ENCODE assay signal across 10 cellular contexts in the genomic region with DNA sequence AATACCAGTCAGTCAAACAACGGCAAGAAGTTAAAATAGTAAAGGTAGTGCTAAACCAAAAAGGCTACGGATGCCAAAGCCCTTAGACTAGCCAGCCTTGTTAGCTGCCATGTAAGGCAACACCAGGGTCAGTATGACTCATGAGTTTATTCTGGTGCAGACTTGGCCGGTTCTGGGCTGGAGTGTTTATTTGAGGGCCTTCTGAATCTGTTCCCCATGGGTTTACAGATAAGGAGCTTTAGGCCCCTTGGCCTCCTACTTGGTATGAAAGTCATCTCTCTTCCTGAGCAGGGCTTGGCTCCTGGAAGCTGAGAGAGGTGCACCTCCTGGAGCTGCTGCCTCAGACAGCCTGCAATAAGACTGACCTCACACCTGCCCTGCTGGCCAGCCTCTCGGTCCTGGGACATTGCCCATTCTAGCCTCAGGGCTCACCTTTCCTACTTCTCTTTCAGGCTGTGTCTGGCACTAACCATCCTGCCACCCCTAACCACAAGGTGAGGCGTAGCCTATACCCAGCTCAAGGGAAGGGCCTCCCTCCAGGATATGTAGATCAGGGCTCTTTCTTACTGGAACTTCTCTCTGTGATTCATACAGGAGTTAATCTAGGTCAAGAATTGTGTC. TPM values are rescaled to one million over a fixed set of nuclear protein-coding genes. Genes with fewer than 3 reads are reported as not detected.
DNase-seq lines count a peak whose midpoint lies in the region; TF ChIP-seq lines count a peak whose summit lies in the region.
"Had no signal": no experiment of that assay in that cellular context is flagged by ENCODE, and none has a peak within 500 bp of the region (broad histone marks: within the 10 kb centered on the region; RNA-seq: fewer than 3 reads in every experiment).

No MANE protein-coding gene starts in this region.

- H3K27ac Mint-ChIP-seq in Calu3 (ENCODE audit: unreplicated experiment): peak overlapping the region; percentile 76
- H3K27ac Mint-ChIP-seq in activated CD4-positive, alpha-beta memory T cell treated with anti-CD3 and anti-CD28 coated beads for 36 hours: no peak overlapping the region
- no peak overlapping the region for H3K27ac Mint-ChIP-seq in activated naive CD8-positive, alpha-beta T cell treated with anti-CD3 and anti-CD28 coated beads for 36 hours

- intact Hi-C loops in Calu3 (cut with micrococcal nuclease; ENCODE audit: unreplicated experiment): loop anchor here (1.0 kb wide), 2 partner anchors 21 to 48 kb away; partner anchors contain the start of gene RPL39L
- intact Hi-C loops in activated CD4-positive, alpha-beta memory T cell treated with anti-CD3 and anti-CD28 coated beads for 36 hours (cut with micrococcal nuclease): no loop called here

- BruUV-seq in Calu3 (replicated peaks; lab: Mats Ljungman, UMichigan): no TSS peak

- H3K4me3 ChIP-seq in muscle layer of duodenum (ENCODE audit: low read depth in 1 of 2, low read length in 2 of 2): peak overlapping the region in 1 of 2 donors; percentile 0

- H3K36me3 ChIP-seq in muscle layer of duodenum (ENCODE audit: control insufficient read depth in 1 of 2, insufficient read depth in 2 of 2, low read length in 2 of 2): no peaks in the 10 kb centered on the region

- H3K9me3 Mint-ChIP-seq in Calu3 (ENCODE audit: low read depth, unreplicated experiment): peaks cover 3% of the 10 kb centered on the region
- H3K9me3 Mint-ChIP-seq in activated CD4-positive, alpha-beta memory T cell treated with anti-CD3 and anti-CD28 coated beads for 36 hours: no peaks in the 10 kb centered on the region
- H3K9me3 Mint-ChIP-seq in activated naive CD8-positive, alpha-beta T cell treated with anti-CD3 and anti-CD28 coated beads for 36 hours: no peaks in the 10 kb centered on the region

- H3K4me1 ChIP-seq in muscle layer of duodenum (ENCODE audit: control insufficient read depth in 1 of 2, insufficient read depth in 2 of 2, low read length in 2 of 2): peaks cover 0 to 14% of the 10 kb centered on the region in 2 donors

- H3K27me3 ChIP-seq in muscle layer of duodenum (ENCODE audit: low read depth, low read length): no peaks in the 10 kb centered on the region

- H3K4me1 Mint-ChIP-seq in Calu3 (ENCODE audit: low read depth, unreplicated experiment): peaks cover 51% of the 10 kb centered on the region
- H3K4me1 Mint-ChIP-seq in activated CD4-positive, alpha-beta memory T cell treated with anti-CD3 and anti-CD28 coated beads for 36 hours (ENCODE audit: low read depth): no peaks in the 10 kb centered on the region
- H3K4me1 Mint-ChIP-seq in activated naive CD8-positive, alpha-beta T cell treated with anti-CD3 and anti-CD28 coated beads for 36 hours: peaks cover 3% of the 10 kb centered on the region

- peak overlapping the region; percentile 9 for H3K4me3 Mint-ChIP-seq in Calu3 (ENCODE audit: low read depth, unreplicated experiment)
- no peak overlapping the region for H3K4me3 Mint-ChIP-seq in activated CD4-positive, alpha-beta memory T cell treated with anti-CD3 and anti-CD28 coated beads for 36 hours
- H3K4me3 Mint-ChIP-seq in activated naive CD8-positive, alpha-beta T cell treated with anti-CD3 and anti-CD28 coated beads for 36 hours: no peak overlapping the region

- no peaks in the 10 kb centered on the region for H3K9me3 ChIP-seq in muscle layer of duodenum (ENCODE audit: control insufficient read depth in 1 of 2, low read length in 2 of 2)

- H3K27me3 Mint-ChIP-seq in Calu3 (ENCODE audit: unreplicated experiment): no peaks in the 10 kb centered on the region
- peaks cover 23% of the 10 kb centered on the region for H3K27me3 Mint-ChIP-seq in activated CD4-positive, alpha-beta memory T cell treated with anti-CD3 and anti-CD28 coated beads for 36 hours
- peaks cover 18% of the 10 kb centered on the region for H3K27me3 Mint-ChIP-seq in activated naive CD8-positive, alpha-beta T cell treated with anti-CD3 and anti-CD28 coated beads for 36 hours

- no peak for TF ChIP-seq CTCF in Calu3 (IDR thresholded peaks at IDR 0.05; ENCODE audit: unreplicated experiment)

- peak; percentile 86 for DNase-seq in Calu3
- DNase-seq in LHCN-M2 (ENCODE audit: low read depth): peak; percentile 62
- DNase-seq in erythroblast (lab: John Stamatoyannopoulos, UW): peak; percentile 6 to 26
- DNase-seq in activated CD4-positive, alpha-beta memory T cell treated with anti-CD3 and anti-CD28 coated beads for 36 hours: no peak
- DNase-seq in activated naive CD8-positive, alpha-beta T cell treated with anti-CD3 and anti-CD28 coated beads for 36 hours: no peak
- DNase-seq in midbrain (lab: John Stamatoyannopoulos, UW): no peak
- no peak for DNase-seq in activated CD4-positive, alpha-beta T cell treated with anti-CD3 and anti-CD28 coated beads for 1 hour
- DNase-seq: effector CD4-positive, alpha-beta T cell; GF-D8 had no signal

- H3K36me3 Mint-ChIP-seq in Calu3 (ENCODE audit: insufficient read depth, unreplicated experiment): no peaks in the 10 kb centered on the region
- H3K36me3 Mint-ChIP-seq in activated CD4-positive, alpha-beta memory T cell treated with anti-CD3 and anti-CD28 coated beads for 36 hours: no peaks in the 10 kb centered on the region
- no peaks in the 10 kb centered on the region for H3K36me3 Mint-ChIP-seq in activated naive CD8-positive, alpha-beta T cell treated with anti-CD3 and anti-CD28 coated beads for 36 hours

- CTCF ChIA-PET in Calu3 (lab: Charles Lee): interaction anchor here (0.5 to 2.0 kb wide), 14 partner anchors 16 to 493 kb away, joined by 3 to 27 read pairs (median 6); partner anchors contain the start of gene RPL39L
- CTCF ChIA-PET in activated CD4-positive, alpha-beta memory T cell treated with anti-CD3 and anti-CD28 coated beads for 36 hours (lab: Charles Lee): interaction anchor here (1.5 kb wide), 1 partner anchor 33 kb away, joined by 5 read pairs; no protein-coding TSS in a partner anchor

- peak overlapping the region; percentile 74 for H3K27ac ChIP-seq in muscle layer of duodenum (ENCODE audit: low read length)

- POLR2A ChIA-PET in activated CD4-positive, alpha-beta memory T cell treated with anti-CD3 and anti-CD28 coated beads for 36 hours (lab: Charles Lee): no interaction called here

- TF ChIP-seq POLR2A in erythroblast (IDR thresholded peaks at IDR 0.05; ENCODE audit: low read length): no peak

RNA-seq across cellular contexts. Expression of gene RTP1, which starts 10.4 kb away (rescaled TPM):
- total RNA-seq in Calu3 (2022) (not detected in 2 replicates), LHCN-M2 (2014; rRNA removed) (not detected in 2 replicates)
- polyA plus RNA-seq in LHCN-M2 (2012): not detected
- not detected for total RNA-seq in activated CD4-positive, alpha-beta memory T cell treated with anti-CD3 and anti-CD28 coated beads for 36 hours
- not detected for total RNA-seq in activated naive CD8-positive, alpha-beta T cell treated with anti-CD3 and anti-CD28 coated beads for 36 hours

RNA-seq across cellular contexts. Expression of gene RPL39L, which starts 47.6 kb away (rescaled TPM):
- total RNA-seq in Calu3 (2022): 27.2 and 31.8 TPM in 2 replicates
- 11.9 and 23.9 TPM in 2 replicates for total RNA-seq in LHCN-M2 (2014; rRNA removed)
- 18.2 TPM for polyA plus RNA-seq in LHCN-M2 (2012)
- total RNA-seq in activated CD4-positive, alpha-beta memory T cell treated with anti-CD3 and anti-CD28 coated beads for 36 hours: 10 to 100 TPM; 22.5 to 25.2 TPM
- total RNA-seq in activated naive CD8-positive, alpha-beta T cell treated with anti-CD3 and anti-CD28 coated beads for 36 hours: 10 to 100 TPM; 14.7 to 17.7 TPM

Comparison
In these comparisons a context has a peak if more than half of its experiments do, and no peak if none do; other contexts are left out.
1. DNase-seq: peak in Calu3 (single experiment), LHCN-M2 (single experiment) and erythroblast (2 of 2); none in activated CD4-positive, alpha-beta memory T cell treated with anti-CD3 and anti-CD28 coated beads for 36 hours (single experiment), activated naive CD8-positive, alpha-beta T cell treated with anti-CD3 and anti-CD28 coated beads for 36 hours (single experiment), midbrain (single experiment) and activated CD4-positive, alpha-beta T cell treated with anti-CD3 and anti-CD28 coated beads for 1 hour (single experiment).